ENCODE assay signal across 17 cellular contexts in the genomic region with DNA sequence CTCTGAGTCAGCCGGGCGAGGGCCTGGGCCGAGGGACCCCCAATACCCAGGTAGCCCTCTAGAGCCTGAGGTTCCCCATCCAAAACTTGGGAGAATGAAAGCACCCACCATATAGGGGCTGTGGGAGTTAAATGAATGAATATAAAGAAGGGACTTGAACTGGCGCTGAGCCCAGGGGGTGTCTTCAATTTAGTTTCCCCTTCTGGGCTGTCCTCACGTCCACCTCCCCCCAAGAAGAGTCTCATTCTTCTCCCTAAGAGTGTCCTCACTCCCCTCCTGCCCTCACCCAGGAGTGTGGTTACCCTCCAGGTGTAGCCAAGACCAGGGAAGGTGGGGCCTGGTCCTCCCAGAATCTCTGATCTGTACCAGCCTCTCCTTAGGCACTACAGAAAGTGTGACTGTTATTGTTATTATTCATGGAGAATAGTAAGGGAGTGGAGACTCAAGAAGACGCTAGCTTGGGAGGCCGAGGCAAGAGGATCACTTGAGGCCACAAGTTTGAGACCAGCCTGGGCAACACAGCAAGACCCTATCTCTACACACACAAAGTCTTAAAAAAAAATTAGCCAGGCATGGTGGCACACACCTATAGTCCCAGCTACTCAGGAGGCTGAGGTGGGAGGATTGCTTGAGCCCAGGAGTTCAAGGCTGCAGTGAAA. TPM values are rescaled to one million over a fixed set of nuclear protein-coding genes. Genes with fewer than 3 reads are reported as not detected.
DNase-seq lines count a peak whose midpoint lies in the region; ATAC-seq and TF ChIP-seq lines count a peak whose summit lies in the region.
"Had no signal": no experiment of that assay in that cellular context is flagged by ENCODE, and none has a peak within 500 bp of the region (broad histone marks: within the 10 kb centered on the region; RNA-seq: fewer than 3 reads in every experiment).

No MANE protein-coding gene starts in this region.

- TF ChIP-seq CTCF in Loucy (conservative IDR thresholded peaks at IDR 0.05; ENCODE audit: low read length) (no peak), BE2C (IDR thresholded peaks at IDR 0.05; ENCODE audit: low read depth, low read length) (no peak)

- H3K79me2 ChIP-seq in Loucy (ENCODE audit: insufficient read depth, low read length), result peaks cover 42% of the 10 kb centered on the region

- peak overlapping the region; percentile 35 for H3K9ac ChIP-seq in Loucy (ENCODE audit: low read depth, low read length, poor library complexity, severe bottlenecking)

- H3K4me3 ChIP-seq in Loucy (ENCODE audit: low read length, poor library complexity, severe bottlenecking) (no peak overlapping the region), BE2C (ENCODE audit: low read depth, low read length) (no peak overlapping the region)
- H3K4me3 ChIP-seq: dorsolateral prefrontal cortex, upper lobe of left lung had no signal

- POLR2A ChIA-PET in activated CD4-positive, alpha-beta T cell treated with anti-CD3 and anti-CD28 coated beads for 36 hours (lab: Charles Lee), result interaction anchor here (0.6 to 1.6 kb wide), 2 partner anchors 66 to 126 kb away, joined by 3 to 4 read pairs; no protein-coding TSS in a partner anchor
- POLR2A ChIA-PET in naive thymus-derived CD8-positive, alpha-beta T cell (lab: Charles Lee), result interaction anchor here (3.5 to 13.9 kb wide), 5 partner anchors 9 to 68 kb away, joined by 21 to 819 read pairs (median 253); a partner anchor contains a TSS

- no peak for ATAC-seq in activated CD4-positive, alpha-beta T cell treated with anti-CD3 and anti-CD28 coated beads for 36 hours
- ATAC-seq in naive thymus-derived CD8-positive, alpha-beta T cell, result no peak

- H3K4me1 ChIP-seq in Loucy (ENCODE audit: insufficient read depth, low read length, poor library complexity, severe bottlenecking), result peaks cover 35% of the 10 kb centered on the region
- H3K4me1 ChIP-seq in BE2C, result no peaks in the 10 kb centered on the region

- H3K36me3 Mint-ChIP-seq in activated CD4-positive, alpha-beta T cell treated with anti-CD3 and anti-CD28 coated beads for 36 hours (ENCODE audit: low read depth), result peaks cover 12% of the 10 kb centered on the region
- H3K36me3 Mint-ChIP-seq in naive thymus-derived CD8-positive, alpha-beta T cell, result peaks cover 2 to 6% (median 4%) of the 10 kb centered on the region in 3 donors

- H3K27me3 ChIP-seq in Loucy (ENCODE audit: insufficient read depth, low read length, poor library complexity, severe bottlenecking) (no peaks in the 10 kb centered on the region), BE2C (peaks cover 21% of the 10 kb centered on the region)
- H3K27me3 ChIP-seq: dorsolateral prefrontal cortex, upper lobe of left lung had no signal

- H3K36me3 ChIP-seq in Loucy (ENCODE audit: insufficient read depth, low read length) (no peaks in the 10 kb centered on the region), BE2C (no peaks in the 10 kb centered on the region)
- H3K36me3 ChIP-seq: upper lobe of left lung had no signal

- H4K20me1 ChIP-seq in Loucy (ENCODE audit: insufficient read depth, low read length, poor library complexity, severe bottlenecking), result peaks cover 5% of the 10 kb centered on the region

- intact Hi-C loops in activated CD4-positive, alpha-beta T cell treated with anti-CD3 and anti-CD28 coated beads for 36 hours (cut with DNase I, micrococcal nuclease), result loop anchor here in 1 of 2 experiments (5.0 to 10.0 kb wide), 3 partner anchors 335 to 527 kb away; a partner anchor contains a TSS

- peaks cover 16% of the 10 kb centered on the region for H3F3A ChIP-seq in Loucy (ENCODE audit: low read depth)

- H3K27me3 Mint-ChIP-seq in activated CD4-positive, alpha-beta T cell treated with anti-CD3 and anti-CD28 coated beads for 36 hours, result no peaks in the 10 kb centered on the region
- H3K27me3 Mint-ChIP-seq in naive thymus-derived CD8-positive, alpha-beta T cell, result no peaks in the 10 kb centered on the region

- no peak for DNase-seq in activated CD4-positive, alpha-beta T cell treated with anti-CD3 and anti-CD28 coated beads for 36 hours
- DNase-seq in activated CD4-positive, alpha-beta T cell treated with anti-CD3 and anti-CD28 coated beads for 1 hour, result no peak
- DNase-seq in naive thymus-derived CD8-positive, alpha-beta T cell, result no peak
- DNase-seq in BE2C, result no peak
- DNase-seq in GDM1 (lab: John Stamatoyannopoulos, UW), result no peak
- DNase-seq: dorsolateral prefrontal cortex, IMR-90, mesenchymal stem cell, NCI-H187, NCI-H526, posterior cingulate gyrus, T1000 had no signal

- H3K9me3 ChIP-seq in Loucy (ENCODE audit: insufficient read depth, low read depth, low read length) (no peaks in the 10 kb centered on the region), BE2C (no peaks in the 10 kb centered on the region)
- H3K9me3 ChIP-seq: upper lobe of left lung had no signal

- peak overlapping the region; percentile 89 for H3K4me2 ChIP-seq in Loucy (ENCODE audit: low read depth, low read length, poor library complexity, severe bottlenecking)

- no peak overlapping the region for H2AFZ ChIP-seq in Loucy (ENCODE audit: low read length)

- H3K9me2 ChIP-seq in Loucy (replicated peaks; ENCODE audit: low read depth, low read length), result no peaks in the 10 kb centered on the region

- H3K4me1 Mint-ChIP-seq in activated CD4-positive, alpha-beta T cell treated with anti-CD3 and anti-CD28 coated beads for 36 hours, result peaks cover 56% of the 10 kb centered on the region
- H3K4me1 Mint-ChIP-seq in naive thymus-derived CD8-positive, alpha-beta T cell, result peaks cover 26 to 80% (median 72%) of the 10 kb centered on the region in 4 donors

- CTCF ChIA-PET in activated CD4-positive, alpha-beta T cell treated with anti-CD3 and anti-CD28 coated beads for 36 hours (lab: Charles Lee), result no interaction called here

- no peaks in the 10 kb centered on the region for H3K9me3 Mint-ChIP-seq in activated CD4-positive, alpha-beta T cell treated with anti-CD3 and anti-CD28 coated beads for 36 hours (ENCODE audit: low read depth)
- H3K9me3 Mint-ChIP-seq in naive thymus-derived CD8-positive, alpha-beta T cell, result no peaks in the 10 kb centered on the region

- peak overlapping the region; percentile 47 for H3K27ac Mint-ChIP-seq in activated CD4-positive, alpha-beta T cell treated with anti-CD3 and anti-CD28 coated beads for 36 hours
- H3K27ac Mint-ChIP-seq in naive thymus-derived CD8-positive, alpha-beta T cell, result peak overlapping the region; percentile 92 to 100 (median 99)

- H3K4me3 Mint-ChIP-seq in activated CD4-positive, alpha-beta T cell treated with anti-CD3 and anti-CD28 coated beads for 36 hours, result no peak overlapping the region
- peak overlapping the region in 8 of 10 donors; percentile 39 to 83 (median 50) for H3K4me3 Mint-ChIP-seq in naive thymus-derived CD8-positive, alpha-beta T cell

RNA-seq across cellular contexts. Expression of a gene that starts 2.7 kb away (rescaled TPM):
- total RNA-seq in activated CD4-positive, alpha-beta T cell treated with anti-CD3 and anti-CD28 coated beads for 36 hours, result 1 to 10 TPM; 4.0 to 4.1 TPM
- 10 to 100 TPM; 48.6 to 51.0 TPM for total RNA-seq in naive thymus-derived CD8-positive, alpha-beta T cell
- polyA plus RNA-seq in naive thymus-derived CD8-positive, alpha-beta T cell, result 10 to 100 TPM; 54.9 to 88.2 (median 85.1) TPM
- not detected for polyA plus RNA-seq in BE2C (2012; ENCODE audit: insufficient read depth, insufficient read length, low read depth)
- total RNA-seq: A172, IMR-90, RPMI7951 had no signal

RNA-seq across cellular contexts. Expression of a gene that starts 3.2 kb away (rescaled TPM):
- total RNA-seq in activated CD4-positive, alpha-beta T cell treated with anti-CD3 and anti-CD28 coated beads for 36 hours, result 100 to 1,000 TPM; 231 to 276 TPM
- total RNA-seq in naive thymus-derived CD8-positive, alpha-beta T cell, result 1,000 to 10,000 TPM; 1,211 to 1,239 TPM
- polyA plus RNA-seq in naive thymus-derived CD8-positive, alpha-beta T cell, result 100 to 1,000 TPM; 161 to 346 (median 211) TPM
- polyA plus RNA-seq in BE2C (2012; ENCODE audit: insufficient read depth, insufficient read length, low read depth), result 33.2 TPM

RNA-seq across cellular contexts. Expression of a gene that starts 19.7 kb away (rescaled TPM):
- total RNA-seq in activated CD4-positive, alpha-beta T cell treated with anti-CD3 and anti-CD28 coated beads for 36 hours, result 1,000 to 10,000 TPM; 2,342 to 3,204 TPM
- 1,000 to 10,000 TPM; 3,479 to 3,513 TPM for total RNA-seq in naive thymus-derived CD8-positive, alpha-beta T cell
- polyA plus RNA-seq in naive thymus-derived CD8-positive, alpha-beta T cell, result 1,000 to 10,000 TPM; 6,905 to 8,825 (median 8,505) TPM
- polyA plus RNA-seq in BE2C (2012; ENCODE audit: insufficient read depth, insufficient read length, low read depth), result 1,584 TPM

RNA-seq across cellular contexts. Expression of a gene that starts 35.0 kb away (rescaled TPM):
- total RNA-seq in activated CD4-positive, alpha-beta T cell treated with anti-CD3 and anti-CD28 coated beads for 36 hours, result not detected
- total RNA-seq in naive thymus-derived CD8-positive, alpha-beta T cell, result not detected
- not detected for polyA plus RNA-seq in naive thymus-derived CD8-positive, alpha-beta T cell
- not detected for polyA plus RNA-seq in BE2C (2012; ENCODE audit: insufficient read depth, insufficient read length, low read depth)
- total RNA-seq: A172, astrocyte, dorsolateral prefrontal cortex, IMR-90, RPMI7951, upper lobe of left lung had no signal
- polyA plus RNA-seq: IMR-90 had no signal

RNA-seq across cellular contexts. Expression of a gene that starts 35.3 kb away (rescaled TPM):
- total RNA-seq in activated CD4-positive, alpha-beta T cell treated with anti-CD3 and anti-CD28 coated beads for 36 hours, result not detected
- not detected for total RNA-seq in naive thymus-derived CD8-positive, alpha-beta T cell
- not detected for polyA plus RNA-seq in naive thymus-derived CD8-positive, alpha-beta T cell
- not detected for polyA plus RNA-seq in BE2C (2012; ENCODE audit: insufficient read depth, insufficient read length, low read depth)
- total RNA-seq: A172, astrocyte, dorsolateral prefrontal cortex, IMR-90, RPMI7951, upper lobe of left lung had no signal
- polyA plus RNA-seq: IMR-90 had no signal

Comparison
In these comparisons a context has a peak if more than half of its experiments do, and no peak if none do; other contexts are left out.
1. RNA of a gene that starts 2.7 kb away (total RNA-seq): 48.6 to 51.0 TPM in naive thymus-derived CD8-positive, alpha-beta T cell; 4.0 to 4.1 TPM in activated CD4-positive, alpha-beta T cell treated with anti-CD3 and anti-CD28 coated beads for 36 hours; every median in the first group is over 4 times any median in the second.
2. RNA of a gene that starts 3.2 kb away (total RNA-seq): 1,211 to 1,239 TPM in naive thymus-derived CD8-positive, alpha-beta T cell; 231 to 276 TPM in activated CD4-positive, alpha-beta T cell treated with anti-CD3 and anti-CD28 coated beads for 36 hours; every median in the first group is over 4 times any median in the second.